Comparison of ENCODE assay signal across 13 cellular contexts in the genomic region with DNA sequence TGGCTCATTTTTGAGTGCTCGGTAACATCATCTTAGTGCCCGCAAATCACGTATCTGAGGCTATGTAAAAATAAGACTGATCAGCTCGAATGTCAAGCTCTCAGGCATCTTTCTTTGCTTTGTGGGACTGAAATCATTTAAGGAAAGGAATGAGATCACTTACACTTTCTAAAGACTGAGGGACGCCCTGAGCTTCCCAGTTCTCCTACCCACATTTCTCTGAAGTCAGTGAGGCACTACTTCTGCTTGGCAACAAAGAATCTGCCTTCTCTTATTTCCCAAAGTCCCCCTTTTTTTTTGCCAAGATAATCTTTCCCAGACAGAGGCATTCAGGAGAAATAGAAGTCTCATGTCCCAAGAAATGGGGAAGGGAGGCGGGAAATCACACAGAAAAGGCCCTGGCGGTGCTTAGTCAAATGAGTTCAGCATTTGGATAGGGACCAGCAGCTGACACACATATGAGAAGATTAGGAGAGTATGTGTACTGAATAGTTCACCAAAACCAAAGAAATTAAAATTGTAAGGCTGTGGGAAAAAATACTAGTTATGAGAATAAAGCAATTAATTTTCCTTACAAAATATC.
A peak's percentile ranks its signal among the peaks of the same experiment; 100 is the strongest.
DNase-seq lines count a peak whose midpoint lies in the region; ATAC-seq and TF ChIP-seq lines count a peak whose summit lies in the region.
"Had no signal": no experiment of that assay in that cellular context is flagged by ENCODE, and none has a peak within 500 bp of the region (broad histone marks: within the 10 kb centered on the region; RNA-seq: fewer than 3 reads in every experiment).

No MANE protein-coding gene starts in this region.

- H3K36me3 Mint-ChIP-seq in progenitor cell of endocrine pancreas (ENCODE audit: insufficient read depth) = peaks cover 1% of the 10 kb centered on the region

- TF ChIP-seq CTCF in progenitor cell of endocrine pancreas (IDR thresholded peaks at IDR 0.05; ENCODE audit: unreplicated experiment) = no peak

- no peak overlapping the region for H3K4me3 Mint-ChIP-seq in progenitor cell of endocrine pancreas (ENCODE audit: low read depth)
- H3K4me3 Mint-ChIP-seq: activated CD8-positive, alpha-beta T cell treated with anti-CD3 and anti-CD28 coated beads for 36 hours had no signal

- H3K27me3 Mint-ChIP-seq in progenitor cell of endocrine pancreas = no peaks in the 10 kb centered on the region
- H3K27me3 Mint-ChIP-seq: activated CD8-positive, alpha-beta T cell treated with anti-CD3 and anti-CD28 coated beads for 36 hours had no signal

- peaks cover 15% of the 10 kb centered on the region for H3K9me3 Mint-ChIP-seq in progenitor cell of endocrine pancreas (ENCODE audit: low read depth)

- H3K4me1 Mint-ChIP-seq in progenitor cell of endocrine pancreas (ENCODE audit: low read depth) = peaks cover 2% of the 10 kb centered on the region

- H3K27ac Mint-ChIP-seq in progenitor cell of endocrine pancreas = no peak overlapping the region
- H3K27ac Mint-ChIP-seq: activated CD8-positive, alpha-beta T cell treated with anti-CD3 and anti-CD28 coated beads for 36 hours had no signal

- ATAC-seq in Right ventricle myocardium inferior (peak; percentile 83), HG02571 (IDR thresholded peaks at IDR 0.05; ENCODE audit: unreplicated experiment) (no peak)
- no peak for ATAC-seq in stimulated activated naive CD8-positive, alpha-beta T cell treated with anti-CD3 and anti-CD28 coated beads, Interleukin-15, Interleukin-2, amounts not matched to agents 100 U/mL and 50 U/mL, for 24 hours
- ATAC-seq: activated CD8-positive, alpha-beta T cell treated with anti-CD3 and anti-CD28 coated beads for 36 hours had no signal

- intact Hi-C loops in Right ventricle myocardium inferior (cut with DNase I) = no loop called here
- intact Hi-C loops in cardiac septum (cut with DNase I) = no loop called here

- DNase-seq in Right ventricle myocardium inferior (ENCODE audit: missing footprints) (no peak), cardiac septum (ENCODE audit: low spot score) (no peak), fibroblast of gingiva (ENCODE audit: low read depth) (peak; percentile 79), midbrain (lab: John Stamatoyannopoulos, UW) (peak; percentile 27), NCI-H1694 treated with DMSO at 0.1 percent for 48 hours (lab: John Stamatoyannopoulos, UW) (no peak), progenitor cell of endocrine pancreas (ENCODE audit: low spot score, unreplicated experiment) (no peak)
- DNase-seq in stimulated activated naive CD8-positive, alpha-beta T cell treated with anti-CD3 and anti-CD28 coated beads, Interleukin-15, Interleukin-2, amounts not matched to agents 100 U/mL and 50 U/mL, for 24 hours = no peak
- DNase-seq: activated CD8-positive, alpha-beta T cell treated with anti-CD3 and anti-CD28 coated beads for 36 hours; activated naive CD4-positive, alpha-beta T cell treated with Interleukin-2 at 50 U/mL for 16 hours; effector CD8-positive, alpha-beta T cell; NCI-H1436 treated with DMSO at 0.1 percent for 48 hours; T-helper 2 cell had no signal

Comparison
In these comparisons a context has a peak if more than half of its experiments do, and no peak if none do; other contexts are left out.
1. DNase-seq: peak in fibroblast of gingiva (single experiment) and midbrain (single experiment); none in Right ventricle myocardium inferior (single experiment), cardiac septum (single experiment), stimulated activated naive CD8-positive, alpha-beta T cell treated with anti-CD3 and anti-CD28 coated beads, Interleukin-15, Interleukin-2, amounts not matched to agents 100 U/mL and 50 U/mL, for 24 hours (single experiment), NCI-H1694 treated with DMSO at 0.1 percent for 48 hours (single experiment) and progenitor cell of endocrine pancreas (single experiment).